Comparison of ENCODE assay signal across 1 cellular context in genomic region chr1:164765557-164765956, GRCh38.
TF ChIP-seq lines count a peak whose summit lies in the region.

No MANE protein-coding gene starts in this region.

TF ChIP-seq in GM23338, 12 proteins besides CTCF, POLR2A, EP300 and RAD21 (continued from another document):
- TF ChIP-seq ETS1 (IDR thresholded peaks at IDR 0.05) = no peak
